ENCODE assay signal across 24 cellular contexts in the genomic region with DNA sequence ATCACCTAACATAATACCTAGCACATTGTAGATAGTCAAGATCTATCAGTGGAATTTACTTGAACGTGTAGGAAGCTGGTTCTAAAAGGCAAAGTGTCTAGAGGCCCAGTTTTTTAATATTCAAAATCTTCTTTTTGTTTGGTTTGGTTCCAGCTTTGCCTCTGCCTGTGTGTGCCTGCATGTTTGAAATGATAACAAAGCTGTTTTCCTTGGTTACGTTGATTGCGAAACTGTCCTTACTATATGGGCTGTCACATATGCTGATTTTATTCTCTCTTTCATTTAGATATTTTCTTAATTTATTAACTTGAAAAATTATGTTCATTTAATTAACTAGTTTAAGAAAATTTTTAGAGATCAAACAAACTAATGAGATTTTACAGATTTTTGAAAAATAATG.
DNase-seq lines count a peak whose midpoint lies in the region; ATAC-seq, FAIRE-seq and TF ChIP-seq lines count a peak whose summit lies in the region.
"Had no signal": no experiment of that assay in that cellular context is flagged by ENCODE, and none has a peak within 500 bp of the region (broad histone marks: within the 10 kb centered on the region; RNA-seq: fewer than 3 reads in every experiment).

No MANE protein-coding gene starts in this region.

- TF ChIP-seq CTCF in HepG2 (CRISPR knock-in tag; IDR thresholded peaks at IDR 0.05) = no peak
- no peak for TF ChIP-seq CTCF in right lobe of liver (IDR thresholded peaks at IDR 0.05)
- TF ChIP-seq CTCF in fibroblast of mammary gland (conservative IDR thresholded peaks at IDR 0.05; ENCODE audit: control insufficient read depth, insufficient read depth, low read depth, low read length) = no peak
- no peak for TF ChIP-seq CTCF in ovary (IDR thresholded peaks at IDR 0.05)

- BruUV-seq in HepG2 (replicated peaks; lab: Mats Ljungman, UMichigan) = no TSS peak

- intact Hi-C loops in HepG2 (cut with micrococcal nuclease; ENCODE audit: unreplicated experiment) = no loop called here
- intact Hi-C loops in right lobe of liver (cut with DNase I) = no loop called here
- intact Hi-C loops in ovary (cut with DNase I) = no loop called here

- H3K27me3 ChIP-seq in HepG2 (ENCODE audit: control insufficient read depth in 1 of 2, insufficient read depth in 2 of 2, low read length in 2 of 2) (no peaks in the 10 kb centered on the region), right lobe of liver (no peaks in the 10 kb centered on the region), ovary (no peaks in the 10 kb centered on the region)

- H3K4me1 ChIP-seq in HepG2 (ENCODE audit: insufficient read depth, low read length) = no peaks in the 10 kb centered on the region
- H3K4me1 ChIP-seq in right lobe of liver = no peaks in the 10 kb centered on the region
- no peaks in the 10 kb centered on the region for H3K4me1 ChIP-seq in ovary (ENCODE audit: insufficient read depth)
- H3K4me1 ChIP-seq: left ventricle myocardium inferior, psoas muscle had no signal

- no peak overlapping the region for H3K4me3 ChIP-seq in HepG2 (replicated peaks in 1 of 3; ENCODE audit: insufficient read depth in 1 of 3, low read depth in 2 of 3, low read length in 3 of 3)
- H3K4me3 ChIP-seq in right lobe of liver = no peak overlapping the region
- no peak overlapping the region for H3K4me3 ChIP-seq in fibroblast of mammary gland (ENCODE audit: control insufficient read depth, low read depth, low read length)
- H3K4me3 ChIP-seq in ovary = no peak overlapping the region
- H3K4me3 ChIP-seq: left ventricle myocardium inferior, psoas muscle, smooth muscle cell had no signal

- H3K4me2 ChIP-seq in HepG2 (ENCODE audit: low read depth, low read length) = no peak overlapping the region
- H3K4me2 ChIP-seq: KMS-11, SK-N-SH, smooth muscle cell had no signal

- in situ Hi-C loops in HepG2 (cut with HindIII; ENCODE audit: extremely low pct_ligation_motif_present, low pct_unique_long_range_greater_than_20kb) = no loop called here

- no peak for DNase-seq in HepG2 (ENCODE audit: low spot score)
- no peak for DNase-seq in right lobe of liver
- no peak for DNase-seq in RCC 7860 (ENCODE audit: low spot score)
- peak; percentile 16 for DNase-seq in fibroblast of mammary gland (ENCODE audit: low read depth)
- DNase-seq in SIG-M5 treated with dmso at 0.1 percent for 504 hours (lab: John Stamatoyannopoulos, UW; ENCODE audit: unreplicated experiment) = no peak
- DNase-seq in iPS-NIHi7 (ENCODE audit: extremely low spot score) = no peak
- DNase-seq in ovary = no peak
- no peak for DNase-seq in NCI-H524 treated with DMSO at 0.1 percent for 48 hours (lab: John Stamatoyannopoulos, UW)
- DNase-seq: ACHN; activated CD8-positive, alpha-beta memory T cell treated with anti-CD3 and anti-CD28 coated beads for 24 hours; activated naive CD4-positive, alpha-beta T cell treated with anti-CD3 and anti-CD28 coated beads, Interleukin-2, amount 50 U/mL, for 16 hours; activated T-cell treated with anti-CD3 and anti-CD28 coated beads, Interleukin-2, amount 50 U/mL, for 72 hours; CD4-positive, alpha-beta T cell; DMS79; HFFc6; left ventricle myocardium inferior; NCI-H1105 treated with DMSO at 0.1 percent for 48 hours; psoas muscle; SK-N-SH; T-helper 9 cell had no signal

- CTCF ChIA-PET in HepG2 (lab: Yijun Ruan, JAX; ENCODE audit: low intra/inter-chr PET ratio, low total read pairs) = no interaction called here

- no peak for FAIRE-seq in HepG2 (lab: Jason Lieb, UNC)
- FAIRE-seq in RCC 7860 (lab: Jason Lieb, UNC) = peak; percentile 72
- FAIRE-seq: urothelium cell line had no signal

- H3K9me3 ChIP-seq in HepG2 (ENCODE audit: low read length) (no peaks in the 10 kb centered on the region), right lobe of liver (no peaks in the 10 kb centered on the region), ovary (no peaks in the 10 kb centered on the region)
- H3K9me3 ChIP-seq: left ventricle myocardium inferior, psoas muscle, SK-N-SH had no signal

- H3K36me3 ChIP-seq in HepG2 (replicated peaks in 1 of 2; ENCODE audit: control insufficient read depth in 1 of 2, insufficient read depth in 2 of 2, low read length in 2 of 2) = no peaks in the 10 kb centered on the region
- H3K36me3 ChIP-seq in right lobe of liver = no peaks in the 10 kb centered on the region
- H3K36me3 ChIP-seq in ovary = no peaks in the 10 kb centered on the region
- H3K36me3 ChIP-seq: left ventricle myocardium inferior had no signal

- no peak for TF ChIP-seq RAD21 in HepG2 (CRISPR knock-in tag; IDR thresholded peaks at IDR 0.05)

- H4K20me1 ChIP-seq in HepG2 (ENCODE audit: insufficient read depth, low read length) = no peaks in the 10 kb centered on the region

- no peak overlapping the region for H2AFZ ChIP-seq in HepG2 (ENCODE audit: low read length)

- TF ChIP-seq POLR2A in HepG2 (IDR thresholded peaks at IDR 0.05; ENCODE audit: insufficient read depth in 1 of 2, low read depth in 2 of 2, low read length in 2 of 2) = no peak
- no peak for TF ChIP-seq POLR2A in right lobe of liver (IDR thresholded peaks at IDR 0.05)
- no peak for TF ChIP-seq POLR2A in ovary (IDR thresholded peaks at IDR 0.05)

- WGBS in HepG2 (ENCODE audit: low lambda C conversion rate) = 41% methylated on average over 3 of the region's 3 CpGs
- 34% methylated on average over 3 of the region's 3 CpGs for WGBS in right lobe of liver (ENCODE audit: insufficient coverage, low coverage, low lambda C conversion rate, missing lambda C conversion rate)
- 48 to 56% (median 52%) methylated on average over 3 of the region's 3 CpGs for WGBS in ovary, 3 donors

- H3K79me2 ChIP-seq in HepG2 (ENCODE audit: insufficient read depth, low read length) = no peaks in the 10 kb centered on the region

- H3K27ac ChIP-seq in HepG2 (ENCODE audit: extremely low read length, insufficient read depth, low read length) (no peak overlapping the region), right lobe of liver (no peak overlapping the region), ovary (no peak overlapping the region)
- H3K27ac ChIP-seq: KMS-11, left ventricle myocardium inferior, psoas muscle had no signal

- no peak overlapping the region for H3K9ac ChIP-seq in HepG2 (ENCODE audit: insufficient read depth, low read depth, low read length)
- H3K9ac ChIP-seq: KMS-11, SK-N-SH had no signal

- no peak for TF ChIP-seq EP300 in HepG2 (IDR thresholded peaks at IDR 0.05; ENCODE audit: low read depth in 2 of 2, low read length in 2 of 2)
- no peak for TF ChIP-seq EP300 in HepG2 (CRISPR knock-in tag; IDR thresholded peaks at IDR 0.05; ENCODE audit: borderline replicate concordance)
- no peak for TF ChIP-seq EP300 in ovary (IDR thresholded peaks at IDR 0.05)

- ATAC-seq in HepG2 = no peak
- no peak for ATAC-seq in right lobe of liver
- ATAC-seq: activated T-cell treated with anti-CD3 and anti-CD28 coated beads, Interleukin-2, amount 50 U/mL, for 72 hours; Panc1; psoas muscle had no signal

- POLR2A ChIA-PET in HepG2 (lab: Yijun Ruan, JAX) = no interaction called here

TF ChIP-seq in HepG2, 621 proteins besides CTCF, POLR2A, EP300 and RAD21:
- TF ChIP-seq, protein P1, sequence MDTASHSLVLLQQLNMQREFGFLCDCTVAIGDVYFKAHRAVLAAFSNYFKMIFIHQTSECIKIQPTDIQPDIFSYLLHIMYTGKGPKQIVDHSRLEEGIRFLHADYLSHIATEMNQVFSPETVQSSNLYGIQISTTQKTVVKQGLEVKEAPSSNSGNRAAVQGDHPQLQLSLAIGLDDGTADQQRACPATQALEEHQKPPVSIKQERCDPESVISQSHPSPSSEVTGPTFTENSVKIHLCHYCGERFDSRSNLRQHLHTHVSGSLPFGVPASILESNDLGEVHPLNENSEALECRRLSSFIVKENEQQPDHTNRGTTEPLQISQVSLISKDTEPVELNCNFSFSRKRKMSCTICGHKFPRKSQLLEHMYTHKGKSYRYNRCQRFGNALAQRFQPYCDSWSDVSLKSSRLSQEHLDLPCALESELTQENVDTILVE (CRISPR knock-in tag; IDR thresholded peaks at IDR 0.05) = no peak
- TF ChIP-seq CEBPG (CRISPR knock-in tag; IDR thresholded peaks at IDR 0.05) (0 out of 2 replicates have a peak, but pooled peaks have one; percentile 13), ZFY (CRISPR knock-in tag; IDR thresholded peaks at IDR 0.05) (no peak), ARNT (IDR thresholded peaks at IDR 0.05) (no peak), CEBPB (IDR thresholded peaks at IDR 0.05; ENCODE audit: borderline replicate concordance, low read depth, low read length) (peak; percentile 86)
TF ChIP-seq in HepG2: peak in this region for 2.
